In genomic region chr22:30312053-30312452, GRCh38 we compare ENCODE assay signal across 9 cellular contexts. TPM values are rescaled to one million over a fixed set of nuclear protein-coding genes. Genes with fewer than 3 reads are reported as not detected.
DNase-seq lines count a peak whose midpoint lies in the region; ATAC-seq and TF ChIP-seq lines count a peak whose summit lies in the region.
"Had no signal": no experiment of that assay in that cellular context is flagged by ENCODE, and none has a peak within 500 bp of the region (broad histone marks: within the 10 kb centered on the region; RNA-seq: fewer than 3 reads in every experiment).

No MANE protein-coding gene starts in this region.

- H3K36me3 ChIP-seq in suprapubic skin = peaks cover 3% of the 10 kb centered on the region

- peaks cover 98% of the 10 kb centered on the region for H3K4me1 ChIP-seq in suprapubic skin

- H3K27ac ChIP-seq in suprapubic skin = peak overlapping the region; percentile 87

- H3K4me1 Mint-ChIP-seq in activated CD4-positive, alpha-beta T cell treated with anti-CD3 and anti-CD28 coated beads, Interleukin-2, amount 10 ng/mL, durations not matched to agents 24 days and 14 days = peaks cover 87% of the 10 kb centered on the region
- H3K4me1 Mint-ChIP-seq in activated CD8-positive, alpha-beta T cell treated with anti-CD3 and anti-CD28 coated beads for 36 hours (ENCODE audit: low read depth) = peaks cover 88% of the 10 kb centered on the region

- TF ChIP-seq EP300 in suprapubic skin (IDR thresholded peaks at IDR 0.05) = no peak

- H3K36me3 Mint-ChIP-seq in activated CD4-positive, alpha-beta T cell treated with anti-CD3 and anti-CD28 coated beads, Interleukin-2, amount 10 ng/mL, durations not matched to agents 24 days and 14 days (ENCODE audit: low read depth) = peaks cover 35% of the 10 kb centered on the region
- peaks cover 19% of the 10 kb centered on the region for H3K36me3 Mint-ChIP-seq in activated CD8-positive, alpha-beta T cell treated with anti-CD3 and anti-CD28 coated beads for 36 hours (ENCODE audit: low read depth)

- peak; percentile 45 for ATAC-seq in activated CD8-positive, alpha-beta T cell treated with anti-CD3 and anti-CD28 coated beads for 36 hours
- no peak for ATAC-seq in GM18502 (IDR thresholded peaks at IDR 0.05; ENCODE audit: poor library complexity, unreplicated experiment)
- no peak for ATAC-seq in HG03469 (IDR thresholded peaks at IDR 0.05; ENCODE audit: unreplicated experiment)

- H3K27me3 ChIP-seq in suprapubic skin = no peaks in the 10 kb centered on the region

- intact Hi-C loops in activated CD4-positive, alpha-beta T cell treated with anti-CD3 and anti-CD28 coated beads, Interleukin-2, amount 10 ng/mL, durations not matched to agents 24 days and 14 days (cut with micrococcal nuclease) = no loop called here
- intact Hi-C loops in activated CD8-positive, alpha-beta T cell treated with anti-CD3 and anti-CD28 coated beads for 36 hours (cut with micrococcal nuclease) = no loop called here

- H3K9me3 ChIP-seq in suprapubic skin = no peaks in the 10 kb centered on the region

- TF ChIP-seq POLR2A in suprapubic skin (IDR thresholded peaks at IDR 0.05) = no peak

- DNase-seq in activated CD4-positive, alpha-beta T cell treated with anti-CD3 and anti-CD28 coated beads, Interleukin-2, amount 10 ng/mL, durations not matched to agents 24 days and 14 days = no peak
- DNase-seq in activated CD4-positive, alpha-beta T cell treated with anti-CD3 and anti-CD28 coated beads for 1 hour = no peak
- peak; percentile 61 for DNase-seq in activated CD8-positive, alpha-beta T cell treated with anti-CD3 and anti-CD28 coated beads for 36 hours
- DNase-seq in hepatic stellate cell (ENCODE audit: low spot score) (peak; percentile 69), suprapubic skin (ENCODE audit: low spot score in 2 of 2) (no peak), NCI-H2196 treated with DMSO at 0.1 percent for 48 hours (lab: John Stamatoyannopoulos, UW; ENCODE audit: unreplicated experiment) (no peak)
- DNase-seq: NCI-H524 had no signal

- no peak for TF ChIP-seq CTCF in activated CD8-positive, alpha-beta T cell treated with anti-CD3 and anti-CD28 coated beads for 36 hours (IDR thresholded peaks at IDR 0.05)
- no peak for TF ChIP-seq CTCF in suprapubic skin (IDR thresholded peaks at IDR 0.05)

- peak overlapping the region; percentile 9 for H3K4me3 Mint-ChIP-seq in activated CD4-positive, alpha-beta T cell treated with anti-CD3 and anti-CD28 coated beads, Interleukin-2, amount 10 ng/mL, durations not matched to agents 24 days and 14 days
- H3K4me3 Mint-ChIP-seq in activated CD8-positive, alpha-beta T cell treated with anti-CD3 and anti-CD28 coated beads for 36 hours = no peak overlapping the region

- H3K27ac Mint-ChIP-seq in activated CD4-positive, alpha-beta T cell treated with anti-CD3 and anti-CD28 coated beads, Interleukin-2, amount 10 ng/mL, durations not matched to agents 24 days and 14 days = peak overlapping the region; percentile 64
- peak overlapping the region; percentile 85 for H3K27ac Mint-ChIP-seq in activated CD8-positive, alpha-beta T cell treated with anti-CD3 and anti-CD28 coated beads for 36 hours

- no peaks in the 10 kb centered on the region for H3K9me3 Mint-ChIP-seq in activated CD4-positive, alpha-beta T cell treated with anti-CD3 and anti-CD28 coated beads, Interleukin-2, amount 10 ng/mL, durations not matched to agents 24 days and 14 days
- H3K9me3 Mint-ChIP-seq in activated CD8-positive, alpha-beta T cell treated with anti-CD3 and anti-CD28 coated beads for 36 hours = no peaks in the 10 kb centered on the region

- CTCF ChIA-PET in activated CD8-positive, alpha-beta T cell treated with anti-CD3 and anti-CD28 coated beads for 36 hours (lab: Charles Lee) = interaction anchor here (4.5 kb wide), 1 partner anchor 24 kb away, joined by 37 read pairs; the partner anchor contains the start of gene CASTOR1

- no peak overlapping the region for H3K4me3 ChIP-seq in suprapubic skin

- POLR2A ChIA-PET in activated CD8-positive, alpha-beta T cell treated with anti-CD3 and anti-CD28 coated beads for 36 hours (lab: Charles Lee) = interaction anchor here (0.9 to 8.7 kb wide), 2 partner anchors 13 to 23 kb away, joined by 3 to 68 read pairs; partner anchors contain the start of genes CASTOR1 and TBC1D10A

- no peaks in the 10 kb centered on the region for H3K27me3 Mint-ChIP-seq in activated CD4-positive, alpha-beta T cell treated with anti-CD3 and anti-CD28 coated beads, Interleukin-2, amount 10 ng/mL, durations not matched to agents 24 days and 14 days
- no peaks in the 10 kb centered on the region for H3K27me3 Mint-ChIP-seq in activated CD8-positive, alpha-beta T cell treated with anti-CD3 and anti-CD28 coated beads for 36 hours

- WGBS in suprapubic skin = 48% methylated on average over 6 of the region's 6 CpGs

RNA-seq across cellular contexts. Expression of gene TBC1D10A, which starts 14.7 kb away (rescaled TPM):
- 18.9 and 19.3 TPM in 2 replicates for total RNA-seq in activated CD4-positive, alpha-beta T cell treated with anti-CD3 and anti-CD28 coated beads, Interleukin-2, amount 10 ng/mL, durations not matched to agents 24 days and 14 days
- 10 to 100 TPM; 20.5 to 21.1 TPM for total RNA-seq in activated CD8-positive, alpha-beta T cell treated with anti-CD3 and anti-CD28 coated beads for 36 hours
- 10 to 100 TPM; 38.3 to 49.2 (median 43.0) TPM for total RNA-seq in suprapubic skin

RNA-seq across cellular contexts. Expression of gene CASTOR1, which starts 22.7 kb away (rescaled TPM):
- 4.7 and 7.3 TPM in 2 replicates for total RNA-seq in activated CD4-positive, alpha-beta T cell treated with anti-CD3 and anti-CD28 coated beads, Interleukin-2, amount 10 ng/mL, durations not matched to agents 24 days and 14 days
- 1 to 10 TPM; 4.2 to 5.1 TPM for total RNA-seq in activated CD8-positive, alpha-beta T cell treated with anti-CD3 and anti-CD28 coated beads for 36 hours
- total RNA-seq in suprapubic skin = 10 to 100 TPM; 16.3 to 22.8 (median 20.6) TPM

RNA-seq across cellular contexts. Expression of gene SF3A1, which starts 44.6 kb away (rescaled TPM):
- total RNA-seq in activated CD4-positive, alpha-beta T cell treated with anti-CD3 and anti-CD28 coated beads, Interleukin-2, amount 10 ng/mL, durations not matched to agents 24 days and 14 days = 314 and 319 TPM in 2 replicates
- total RNA-seq in activated CD8-positive, alpha-beta T cell treated with anti-CD3 and anti-CD28 coated beads for 36 hours = 100 to 1,000 TPM; 252 to 262 TPM
- total RNA-seq in suprapubic skin = 100 to 1,000 TPM; 112 to 208 (median 152) TPM

RNA-seq across cellular contexts. Expression of gene CCDC157, which starts 44.8 kb away (rescaled TPM):
- 2.9 and 3.2 TPM in 2 replicates for total RNA-seq in activated CD4-positive, alpha-beta T cell treated with anti-CD3 and anti-CD28 coated beads, Interleukin-2, amount 10 ng/mL, durations not matched to agents 24 days and 14 days
- total RNA-seq in activated CD8-positive, alpha-beta T cell treated with anti-CD3 and anti-CD28 coated beads for 36 hours = 1 to 10 TPM; 2.2 to 2.4 TPM
- total RNA-seq in suprapubic skin = 1 to 10 TPM; 2.2 to 4.7 (median 3.1) TPM

RNA-seq across cellular contexts. Expression of gene OSM, which starts 45.4 kb away (rescaled TPM):
- 61.0 and 62.8 TPM in 2 replicates for total RNA-seq in activated CD4-positive, alpha-beta T cell treated with anti-CD3 and anti-CD28 coated beads, Interleukin-2, amount 10 ng/mL, durations not matched to agents 24 days and 14 days
- total RNA-seq in activated CD8-positive, alpha-beta T cell treated with anti-CD3 and anti-CD28 coated beads for 36 hours = 10 to 100 TPM; 44.3 to 45.7 TPM
- total RNA-seq in suprapubic skin = under 1 TPM in 1 of 4 donors, not detected in 3; 0.34 TPM

Comparison
In these comparisons a context has a peak if more than half of its experiments do, and no peak if none do; other contexts are left out.
1. DNase-seq: peak in activated CD8-positive, alpha-beta T cell treated with anti-CD3 and anti-CD28 coated beads for 36 hours (single experiment) and hepatic stellate cell (single experiment); none in activated CD4-positive, alpha-beta T cell treated with anti-CD3 and anti-CD28 coated beads, Interleukin-2, amount 10 ng/mL, durations not matched to agents 24 days and 14 days (single experiment), activated CD4-positive, alpha-beta T cell treated with anti-CD3 and anti-CD28 coated beads for 1 hour (single experiment), suprapubic skin (0 of 2) and NCI-H2196 treated with DMSO at 0.1 percent for 48 hours (single experiment).